3 cellular contexts compared by ENCODE assay signal in genomic region chr18:12411456-12411855, GRCh38.
TF ChIP-seq lines count a peak whose summit lies in the region.

No MANE protein-coding gene starts in this region.

TF ChIP-seq in HEK293, 187 proteins besides CTCF, POLR2A, EP300 and RAD21 (continued from another document):
- no peak for TF ChIP-seq ZBTB8A (tag by site-specific recombination; IDR thresholded peaks at IDR 0.05)
- TF ChIP-seq ZNF366 (tag by site-specific recombination; conservative IDR thresholded peaks at IDR 0.05) = no peak
TF ChIP-seq in HEK293: peak in this region for 1.

TF ChIP-seq in WTC11, 78 proteins besides CTCF, POLR2A, EP300 and RAD21 (continued from another document and continues in another):
- no peak for TF ChIP-seq ZNF532 (CRISPR knock-in tag; IDR thresholded peaks at IDR 0.05; ENCODE audit: borderline replicate concordance)
- TF ChIP-seq TEAD4 (CRISPR knock-in tag; IDR thresholded peaks at IDR 0.05) = no peak
- TF ChIP-seq FOXP4 (CRISPR knock-in tag; IDR thresholded peaks at IDR 0.05) = no peak
- no peak for TF ChIP-seq ZNF219 (CRISPR knock-in tag; IDR thresholded peaks at IDR 0.05; ENCODE audit: borderline replicate concordance)
- no peak for TF ChIP-seq RORB (CRISPR knock-in tag; IDR thresholded peaks at IDR 0.05)
- no peak for TF ChIP-seq MYBL2 (CRISPR knock-in tag; IDR thresholded peaks at IDR 0.05)
- TF ChIP-seq ATF1 (CRISPR knock-in tag; IDR thresholded peaks at IDR 0.05) = no peak
- no peak for TF ChIP-seq ZNF425 (CRISPR knock-in tag; conservative IDR thresholded peaks at IDR 0.05)
- no peak for TF ChIP-seq E2F5 (CRISPR knock-in tag; IDR thresholded peaks at IDR 0.05)
- TF ChIP-seq CDX4 (CRISPR knock-in tag; IDR thresholded peaks at IDR 0.05; ENCODE audit: borderline replicate concordance) = no peak
- TF ChIP-seq USF1 (CRISPR knock-in tag; IDR thresholded peaks at IDR 0.05) = no peak
- TF ChIP-seq FOXJ3 (CRISPR knock-in tag; IDR thresholded peaks at IDR 0.05; ENCODE audit: borderline replicate concordance) = no peak
- TF ChIP-seq NFE2L1 (CRISPR knock-in tag; IDR thresholded peaks at IDR 0.05) = no peak

TF ChIP-seq in HEK293T, 16 proteins besides CTCF, POLR2A, EP300 and RAD21 (continued from another document):
- TF ChIP-seq FOXM1 (IDR thresholded peaks at IDR 0.05; ENCODE audit: borderline replicate concordance) = no peak
- TF ChIP-seq TARDBP (IDR thresholded peaks at IDR 0.05) = no peak
- TF ChIP-seq CTBP1 (IDR thresholded peaks at IDR 0.05; ENCODE audit: borderline replicate concordance) = no peak
- TF ChIP-seq HDGF (IDR thresholded peaks at IDR 0.05; ENCODE audit: borderline replicate concordance) = no peak
- no peak for TF ChIP-seq ZNF384 (IDR thresholded peaks at IDR 0.05)
- TF ChIP-seq BHLHE40 (IDR thresholded peaks at IDR 0.05; ENCODE audit: borderline replicate concordance) = no peak
- TF ChIP-seq SP1 (IDR thresholded peaks at IDR 0.05) = no peak
- TF ChIP-seq FOXA1 (IDR thresholded peaks at IDR 0.05) = no peak
TF ChIP-seq in HEK293T: peak in this region for 0.
